Comparison of ENCODE assay signal across 1 cellular context in genomic region chr5:75611324-75612210, GRCh38.
TF ChIP-seq lines count a peak whose summit lies in the region.

ANKDD1B (plus strand) TSS chr5:75611453; CDS start chr5:75611635, 182 bp downstream.

TF ChIP-seq in HepG2, 621 proteins besides CTCF, POLR2A, EP300 and RAD21 (continued from another document and continues in another):
- TF ChIP-seq ARNTL (CRISPR knock-in tag; IDR thresholded peaks at IDR 0.05) = no peak
- TF ChIP-seq EHMT2 (IDR thresholded peaks at IDR 0.05; ENCODE audit: borderline replicate concordance, low read depth, low read length) = no peak
- no peak for TF ChIP-seq XBP1 (CRISPR knock-in tag; IDR thresholded peaks at IDR 0.05)
- peak; percentile 35 for TF ChIP-seq HNRNPLL (IDR thresholded peaks at IDR 0.05; ENCODE audit: low read depth, low read length, poor library complexity, severe bottlenecking)
- no peak for TF ChIP-seq NPAS2 (CRISPR knock-in tag; IDR thresholded peaks at IDR 0.05; ENCODE audit: borderline replicate concordance)
- TF ChIP-seq PAF1 (CRISPR knock-in tag; IDR thresholded peaks at IDR 0.05) = no peak
- no peak for TF ChIP-seq ZNF530 (CRISPR knock-in tag; IDR thresholded peaks at IDR 0.05; ENCODE audit: low read depth)
- TF ChIP-seq, protein P1, sequence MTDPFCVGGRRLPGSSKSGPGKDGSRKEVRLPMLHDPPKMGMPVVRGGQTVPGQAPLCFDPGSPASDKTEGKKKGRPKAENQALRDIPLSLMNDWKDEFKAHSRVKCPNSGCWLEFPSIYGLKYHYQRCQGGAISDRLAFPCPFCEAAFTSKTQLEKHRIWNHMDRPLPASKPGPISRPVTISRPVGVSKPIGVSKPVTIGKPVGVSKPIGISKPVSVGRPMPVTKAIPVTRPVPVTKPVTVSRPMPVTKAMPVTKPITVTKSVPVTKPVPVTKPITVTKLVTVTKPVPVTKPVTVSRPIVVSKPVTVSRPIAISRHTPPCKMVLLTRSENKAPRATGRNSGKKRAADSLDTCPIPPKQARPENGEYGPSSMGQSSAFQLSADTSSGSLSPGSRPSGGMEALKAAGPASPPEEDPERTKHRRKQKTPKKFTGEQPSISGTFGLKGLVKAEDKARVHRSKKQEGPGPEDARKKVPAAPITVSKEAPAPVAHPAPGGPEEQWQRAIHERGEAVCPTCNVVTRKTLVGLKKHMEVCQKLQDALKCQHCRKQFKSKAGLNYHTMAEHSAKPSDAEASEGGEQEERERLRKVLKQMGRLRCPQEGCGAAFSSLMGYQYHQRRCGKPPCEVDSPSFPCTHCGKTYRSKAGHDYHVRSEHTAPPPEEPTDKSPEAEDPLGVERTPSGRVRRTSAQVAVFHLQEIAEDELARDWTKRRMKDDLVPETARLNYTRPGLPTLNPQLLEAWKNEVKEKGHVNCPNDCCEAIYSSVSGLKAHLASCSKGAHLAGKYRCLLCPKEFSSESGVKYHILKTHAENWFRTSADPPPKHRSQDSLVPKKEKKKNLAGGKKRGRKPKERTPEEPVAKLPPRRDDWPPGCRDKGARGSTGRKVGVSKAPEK (CRISPR knock-in tag; IDR thresholded peaks at IDR 0.05; ENCODE audit: borderline replicate concordance) = peak; percentile 47; the same call in 1 of the 2 replicates
- no peak for TF ChIP-seq SNRNP70 (IDR thresholded peaks at IDR 0.05; ENCODE audit: low read depth, low read length)
- TF ChIP-seq, protein P2, sequence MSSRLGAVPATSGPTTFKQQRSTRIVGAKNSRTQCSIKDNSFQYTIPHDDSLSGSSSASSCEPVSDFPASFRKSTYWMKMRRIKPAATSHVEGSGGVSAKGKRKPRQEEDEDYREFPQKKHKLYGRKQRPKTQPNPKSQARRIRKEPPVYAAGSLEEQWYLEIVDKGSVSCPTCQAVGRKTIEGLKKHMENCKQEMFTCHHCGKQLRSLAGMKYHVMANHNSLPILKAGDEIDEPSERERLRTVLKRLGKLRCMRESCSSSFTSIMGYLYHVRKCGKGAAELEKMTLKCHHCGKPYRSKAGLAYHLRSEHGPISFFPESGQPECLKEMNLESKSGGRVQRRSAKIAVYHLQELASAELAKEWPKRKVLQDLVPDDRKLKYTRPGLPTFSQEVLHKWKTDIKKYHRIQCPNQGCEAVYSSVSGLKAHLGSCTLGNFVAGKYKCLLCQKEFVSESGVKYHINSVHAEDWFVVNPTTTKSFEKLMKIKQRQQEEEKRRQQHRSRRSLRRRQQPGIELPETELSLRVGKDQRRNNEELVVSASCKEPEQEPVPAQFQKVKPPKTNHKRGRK (CRISPR knock-in tag; IDR thresholded peaks at IDR 0.05) = no peak
- no peak for TF ChIP-seq ZNF331 (CRISPR knock-in tag; IDR thresholded peaks at IDR 0.05)
- no peak for TF ChIP-seq PRMT3 (CRISPR knock-in tag; IDR thresholded peaks at IDR 0.05; ENCODE audit: borderline replicate concordance, low read depth)
- TF ChIP-seq, protein P3, sequence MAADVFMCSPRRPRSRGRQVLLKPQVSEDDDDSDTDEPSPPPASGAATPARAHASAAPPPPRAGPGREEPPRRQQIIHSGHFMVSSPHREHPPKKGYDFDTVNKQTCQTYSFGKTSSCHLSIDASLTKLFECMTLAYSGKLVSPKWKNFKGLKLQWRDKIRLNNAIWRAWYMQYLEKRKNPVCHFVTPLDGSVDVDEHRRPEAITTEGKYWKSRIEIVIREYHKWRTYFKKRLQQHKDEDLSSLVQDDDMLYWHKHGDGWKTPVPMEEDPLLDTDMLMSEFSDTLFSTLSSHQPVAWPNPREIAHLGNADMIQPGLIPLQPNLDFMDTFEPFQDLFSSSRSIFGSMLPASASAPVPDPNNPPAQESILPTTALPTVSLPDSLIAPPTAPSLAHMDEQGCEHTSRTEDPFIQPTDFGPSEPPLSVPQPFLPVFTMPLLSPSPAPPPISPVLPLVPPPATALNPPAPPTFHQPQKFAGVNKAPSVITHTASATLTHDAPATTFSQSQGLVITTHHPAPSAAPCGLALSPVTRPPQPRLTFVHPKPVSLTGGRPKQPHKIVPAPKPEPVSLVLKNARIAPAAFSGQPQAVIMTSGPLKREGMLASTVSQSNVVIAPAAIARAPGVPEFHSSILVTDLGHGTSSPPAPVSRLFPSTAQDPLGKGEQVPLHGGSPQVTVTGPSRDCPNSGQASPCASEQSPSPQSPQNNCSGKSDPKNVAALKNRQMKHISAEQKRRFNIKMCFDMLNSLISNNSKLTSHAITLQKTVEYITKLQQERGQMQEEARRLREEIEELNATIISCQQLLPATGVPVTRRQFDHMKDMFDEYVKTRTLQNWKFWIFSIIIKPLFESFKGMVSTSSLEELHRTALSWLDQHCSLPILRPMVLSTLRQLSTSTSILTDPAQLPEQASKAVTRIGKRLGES (CRISPR knock-in tag; IDR thresholded peaks at IDR 0.05; ENCODE audit: borderline replicate concordance) = no peak
- no peak for TF ChIP-seq ZNF589 (CRISPR knock-in tag; conservative IDR thresholded peaks at IDR 0.05)
- no peak for TF ChIP-seq MXI1 (IDR thresholded peaks at IDR 0.05; ENCODE audit: borderline replicate concordance, low read depth, low read length)
- TF ChIP-seq ZNF563 (CRISPR knock-in tag; IDR thresholded peaks at IDR 0.05) = no peak; the same call in 1 of the 2 replicates
- TF ChIP-seq ZNF891 (CRISPR knock-in tag; IDR thresholded peaks at IDR 0.05) = no peak; the same call in 1 of the 2 replicates
- TF ChIP-seq, protein P4, sequence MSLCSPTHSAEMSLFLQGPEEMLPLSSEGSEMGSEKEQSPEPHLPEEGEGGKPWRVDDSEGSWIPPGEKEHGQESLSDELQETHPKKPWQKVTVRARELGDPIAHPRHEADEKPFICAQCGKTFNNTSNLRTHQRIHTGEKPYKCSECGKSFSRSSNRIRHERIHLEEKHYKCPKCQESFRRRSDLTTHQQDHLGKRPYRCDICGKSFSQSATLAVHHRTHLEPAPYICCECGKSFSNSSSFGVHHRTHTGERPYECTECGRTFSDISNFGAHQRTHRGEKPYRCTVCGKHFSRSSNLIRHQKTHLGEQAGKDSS (CRISPR knock-in tag; IDR thresholded peaks at IDR 0.05; ENCODE audit: borderline replicate concordance, low read depth) = no peak
- TF ChIP-seq RBM22 (optimal IDR thresholded peaks at IDR 0.05; ENCODE audit: low read length) = no peak
- TF ChIP-seq, protein P5, sequence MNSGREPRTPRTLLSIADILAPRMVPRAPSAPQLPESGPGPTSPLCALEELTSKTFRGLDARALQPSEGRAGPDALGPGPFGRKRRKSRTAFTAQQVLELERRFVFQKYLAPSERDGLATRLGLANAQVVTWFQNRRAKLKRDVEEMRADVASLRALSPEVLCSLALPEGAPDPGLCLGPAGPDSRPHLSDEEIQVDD (CRISPR knock-in tag; IDR thresholded peaks at IDR 0.05; ENCODE audit: borderline replicate concordance) = no peak
- no peak for TF ChIP-seq ASH2L (IDR thresholded peaks at IDR 0.05; ENCODE audit: insufficient read length, low read depth, low read length)
- TF ChIP-seq, protein P6, sequence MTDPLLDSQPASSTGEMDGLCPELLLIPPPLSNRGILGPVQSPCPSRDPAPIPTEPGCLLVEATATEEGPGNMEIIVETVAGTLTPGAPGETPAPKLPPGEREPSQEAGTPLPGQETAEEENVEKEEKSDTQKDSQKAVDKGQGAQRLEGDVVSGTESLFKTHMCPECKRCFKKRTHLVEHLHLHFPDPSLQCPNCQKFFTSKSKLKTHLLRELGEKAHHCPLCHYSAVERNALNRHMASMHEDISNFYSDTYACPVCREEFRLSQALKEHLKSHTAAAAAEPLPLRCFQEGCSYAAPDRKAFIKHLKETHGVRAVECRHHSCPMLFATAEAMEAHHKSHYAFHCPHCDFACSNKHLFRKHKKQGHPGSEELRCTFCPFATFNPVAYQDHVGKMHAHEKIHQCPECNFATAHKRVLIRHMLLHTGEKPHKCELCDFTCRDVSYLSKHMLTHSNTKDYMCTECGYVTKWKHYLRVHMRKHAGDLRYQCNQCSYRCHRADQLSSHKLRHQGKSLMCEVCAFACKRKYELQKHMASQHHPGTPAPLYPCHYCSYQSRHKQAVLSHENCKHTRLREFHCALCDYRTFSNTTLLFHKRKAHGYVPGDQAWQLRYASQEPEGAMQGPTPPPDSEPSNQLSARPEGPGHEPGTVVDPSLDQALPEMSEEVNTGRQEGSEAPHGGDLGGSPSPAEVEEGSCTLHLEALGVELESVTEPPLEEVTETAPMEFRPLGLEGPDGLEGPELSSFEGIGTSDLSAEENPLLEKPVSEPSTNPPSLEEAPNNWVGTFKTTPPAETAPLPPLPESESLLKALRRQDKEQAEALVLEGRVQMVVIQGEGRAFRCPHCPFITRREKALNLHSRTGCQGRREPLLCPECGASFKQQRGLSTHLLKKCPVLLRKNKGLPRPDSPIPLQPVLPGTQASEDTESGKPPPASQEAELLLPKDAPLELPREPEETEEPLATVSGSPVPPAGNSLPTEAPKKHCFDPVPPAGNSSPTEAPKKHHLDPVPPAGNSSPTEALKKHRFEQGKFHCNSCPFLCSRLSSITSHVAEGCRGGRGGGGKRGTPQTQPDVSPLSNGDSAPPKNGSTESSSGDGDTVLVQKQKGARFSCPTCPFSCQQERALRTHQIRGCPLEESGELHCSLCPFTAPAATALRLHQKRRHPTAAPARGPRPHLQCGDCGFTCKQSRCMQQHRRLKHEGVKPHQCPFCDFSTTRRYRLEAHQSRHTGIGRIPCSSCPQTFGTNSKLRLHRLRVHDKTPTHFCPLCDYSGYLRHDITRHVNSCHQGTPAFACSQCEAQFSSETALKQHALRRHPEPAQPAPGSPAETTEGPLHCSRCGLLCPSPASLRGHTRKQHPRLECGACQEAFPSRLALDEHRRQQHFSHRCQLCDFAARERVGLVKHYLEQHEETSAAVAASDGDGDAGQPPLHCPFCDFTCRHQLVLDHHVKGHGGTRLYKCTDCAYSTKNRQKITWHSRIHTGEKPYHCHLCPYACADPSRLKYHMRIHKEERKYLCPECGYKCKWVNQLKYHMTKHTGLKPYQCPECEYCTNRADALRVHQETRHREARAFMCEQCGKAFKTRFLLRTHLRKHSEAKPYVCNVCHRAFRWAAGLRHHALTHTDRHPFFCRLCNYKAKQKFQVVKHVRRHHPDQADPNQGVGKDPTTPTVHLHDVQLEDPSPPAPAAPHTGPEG (CRISPR knock-in tag; IDR thresholded peaks at IDR 0.05) = no peak
- TF ChIP-seq ZNF484 (CRISPR knock-in tag; IDR thresholded peaks at IDR 0.05; ENCODE audit: borderline replicate concordance, low read depth) = no peak
- TF ChIP-seq ZNF615 (CRISPR knock-in tag; IDR thresholded peaks at IDR 0.05; ENCODE audit: borderline replicate concordance) = no peak
- TF ChIP-seq NCOR1 (IDR thresholded peaks at IDR 0.05; ENCODE audit: borderline replicate concordance, low read length) = no peak
- TF ChIP-seq FOXO1 (CRISPR knock-in tag; IDR thresholded peaks at IDR 0.05) = no peak
- no peak for TF ChIP-seq ESRRA (CRISPR knock-in tag; IDR thresholded peaks at IDR 0.05; ENCODE audit: low read depth)
- TF ChIP-seq KLF6 (CRISPR knock-in tag; IDR thresholded peaks at IDR 0.05) = no peak
- TF ChIP-seq HDAC1 (CRISPR knock-in tag; IDR thresholded peaks at IDR 0.05) = no peak
- TF ChIP-seq RBM39 (IDR thresholded peaks at IDR 0.05; ENCODE audit: low read depth, low read length, poor library complexity, severe bottlenecking) = peak; percentile 56
- no peak for TF ChIP-seq IKZF1 (IDR thresholded peaks at IDR 0.05)
- no peak for TF ChIP-seq SP5 (CRISPR knock-in tag; IDR thresholded peaks at IDR 0.05; ENCODE audit: borderline replicate concordance, low read depth)
- TF ChIP-seq ZBTB2 (CRISPR knock-in tag; IDR thresholded peaks at IDR 0.05; ENCODE audit: low read depth) = no peak
- TF ChIP-seq ZNF572 (CRISPR knock-in tag; IDR thresholded peaks at IDR 0.05) = no peak
- peak; percentile 4; the same call in 1 of the 2 replicates for TF ChIP-seq ARID5B (CRISPR knock-in tag; IDR thresholded peaks at IDR 0.05)
- peak; percentile 43 for TF ChIP-seq AGO1 (IDR thresholded peaks at IDR 0.05; ENCODE audit: low read depth, low read length, poor library complexity, severe bottlenecking)
- TF ChIP-seq ZNF792 (CRISPR knock-in tag; IDR thresholded peaks at IDR 0.05) = no peak
- no peak for TF ChIP-seq ZNF713 (CRISPR knock-in tag; IDR thresholded peaks at IDR 0.05)
